10 cellular contexts compared by ENCODE assay signal in the genomic region with DNA sequence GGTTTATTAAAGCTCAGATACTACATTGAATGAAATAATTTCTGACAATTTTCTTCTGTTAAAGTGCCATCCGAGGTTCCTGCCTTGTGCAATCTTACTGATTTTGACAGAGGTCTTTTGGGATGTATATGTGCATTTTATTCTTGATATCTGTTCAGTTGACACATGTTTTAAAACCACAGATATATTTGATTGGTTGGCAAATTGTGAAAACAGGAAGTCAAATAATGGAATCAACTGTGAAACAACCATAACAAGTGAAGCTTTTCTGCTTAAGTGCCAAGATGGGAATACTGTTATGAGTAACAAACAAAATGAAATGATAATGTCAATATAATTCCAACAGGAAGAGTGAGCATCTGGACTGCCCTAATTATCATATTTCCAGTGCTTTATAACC.
DNase-seq lines count a peak whose midpoint lies in the region; TF ChIP-seq lines count a peak whose summit lies in the region.
"Had no signal": no experiment of that assay in that cellular context is flagged by ENCODE, and none has a peak within 500 bp of the region (broad histone marks: within the 10 kb centered on the region; RNA-seq: fewer than 3 reads in every experiment).

No MANE protein-coding gene starts in this region.

- TF ChIP-seq CTCF in astrocyte of the spinal cord (IDR thresholded peaks at IDR 0.05; ENCODE audit: low read depth, low read length) = no peak
- no peak for TF ChIP-seq CTCF in smooth muscle cell (IDR thresholded peaks at IDR 0.05; ENCODE audit: borderline replicate concordance, insufficient read depth, poor library complexity, severe bottlenecking)

- no peaks in the 10 kb centered on the region for H4K20me1 ChIP-seq in smooth muscle cell (ENCODE audit: low read depth)

- 91% methylated on average over 1 of the region's 1 CpG for WGBS in smooth muscle cell (ENCODE audit: low lambda C conversion rate)

- no peak overlapping the region for H3K4me3 ChIP-seq in astrocyte of the spinal cord (ENCODE audit: low read depth, low read length)
- no peak overlapping the region for H3K4me3 ChIP-seq in smooth muscle cell

- no peak overlapping the region for H3K9ac ChIP-seq in smooth muscle cell (ENCODE audit: low read depth)

- H3K79me2 ChIP-seq in smooth muscle cell (ENCODE audit: low read depth) = no peaks in the 10 kb centered on the region

- no peak overlapping the region for H3K4me2 ChIP-seq in smooth muscle cell

- H3K27me3 ChIP-seq in smooth muscle cell (ENCODE audit: low read depth) = no peaks in the 10 kb centered on the region

- no peaks in the 10 kb centered on the region for H3F3A ChIP-seq in smooth muscle cell (ENCODE audit: low read depth)

- peak overlapping the region; percentile 17 for H3K27ac ChIP-seq in smooth muscle cell (ENCODE audit: low read depth)

- DNase-seq in NCI-H2029 (lab: John Stamatoyannopoulos, UW) (peak; percentile 11), NCI-H2029 treated with DMSO at 0.1 percent for 48 hours (lab: John Stamatoyannopoulos, UW) (no peak), OCI-M1 (lab: John Stamatoyannopoulos, UW) (peak; percentile 89), astrocyte of the spinal cord (ENCODE audit: low read depth, low spot score) (peak; percentile 10), smooth muscle cell (lab: John Stamatoyannopoulos, UW; ENCODE audit: unreplicated experiment) (no peak), T1000 (lab: John Stamatoyannopoulos, UW) (no peak), dedifferentiated amniotic fluid mesenchymal stem cell (ENCODE audit: extremely low spot score) (no peak)
- no peak for DNase-seq in stimulated activated naive CD4-positive, alpha-beta T cell treated with Interleukin-2 at 50 U/mL for 16 hours (lab: John Stamatoyannopoulos, UW)
- DNase-seq: cerebellar nuclear complex; NK-92 treated with Interleukin-12 subunit alpha and Interleukin-12 subunit beta, amount 100 ng/mL, for 24 hours had no signal

- peaks cover 3% of the 10 kb centered on the region for H3K4me1 ChIP-seq in smooth muscle cell (ENCODE audit: low read depth)

- in situ Hi-C loops in astrocyte of the spinal cord (cut with HindIII; ENCODE audit: low sequenced_read_pairs) = no loop called here

- no peak overlapping the region for H2AFZ ChIP-seq in smooth muscle cell (ENCODE audit: low read depth)

- H3K9me3 ChIP-seq in smooth muscle cell (replicated peaks; ENCODE audit: low read depth) = no peaks in the 10 kb centered on the region

- H3K36me3 ChIP-seq in smooth muscle cell (ENCODE audit: low read depth) = no peaks in the 10 kb centered on the region

Comparison
In these comparisons a context has a peak if more than half of its experiments do, and no peak if none do; other contexts are left out.
1. DNase-seq: peak in NCI-H2029 (single experiment), OCI-M1 (single experiment) and astrocyte of the spinal cord (single experiment); none in NCI-H2029 treated with DMSO at 0.1 percent for 48 hours (single experiment), smooth muscle cell (single experiment), T1000 (single experiment), stimulated activated naive CD4-positive, alpha-beta T cell treated with Interleukin-2 at 50 U/mL for 16 hours (single experiment) and dedifferentiated amniotic fluid mesenchymal stem cell (single experiment).